In genomic region chr7:107167483-107168232, GRCh38 we compare ENCODE assay signal across 8 cellular contexts. TPM values are rescaled to one million over a fixed set of nuclear protein-coding genes. Genes with fewer than 3 reads are reported as not detected.
DNase-seq lines count a peak whose midpoint lies in the region; ATAC-seq and TF ChIP-seq lines count a peak whose summit lies in the region.

No MANE protein-coding gene starts in this region.

- ATAC-seq in omental fat pad (ENCODE audit: low FRiP score): peak; percentile 46

- peak overlapping the region; percentile 85 for H3K4me3 Mint-ChIP-seq in Caco-2 (ENCODE audit: unreplicated experiment)
- peak overlapping the region; percentile 93 for H3K4me3 Mint-ChIP-seq in activated naive CD4-positive, alpha-beta T cell treated with anti-CD3 and anti-CD28 coated beads, Interleukin-2, amount 50 U/mL, for 24 hours

- H2AFZ ChIP-seq in OCI-LY7 (ENCODE audit: low read length): peak overlapping the region; percentile 97

- no peaks in the 10 kb centered on the region for H3K36me3 ChIP-seq in Caco-2 (ENCODE audit: control insufficient read depth, insufficient read depth, low read length)
- H3K36me3 ChIP-seq in HUES48 (ENCODE audit: control insufficient read depth, insufficient read depth, low read length): no peaks in the 10 kb centered on the region
- 0 out of 2 replicates have a peak, but pooled peaks cover 4% of the 10 kb centered on the region for H3K36me3 ChIP-seq in OCI-LY7 (ENCODE audit: insufficient read depth, low read length)

- CTCF ChIA-PET in Caco-2 (lab: Charles Lee): interaction anchor here (0.7 to 2.5 kb wide), 6 partner anchors 15 to 576 kb away, joined by 3 to 12 read pairs (median 4); partner anchors contain the start of gene CBLL1
- CTCF ChIA-PET in OCI-LY7 (lab: Charles Lee; ENCODE audit: unreplicated experiment): interaction anchor here (0.5 to 0.9 kb wide), 3 partner anchors 220 to 1148 kb away, joined by 3 to 9 read pairs (median 3); no protein-coding TSS in a partner anchor

- no peaks in the 10 kb centered on the region for H3K4me1 ChIP-seq in Caco-2
- H3K4me1 ChIP-seq in HUES48 (ENCODE audit: control insufficient read depth, insufficient read depth, low read length): peaks cover 6% of the 10 kb centered on the region; the same call in 1 of the 2 replicates
- peaks cover 7% of the 10 kb centered on the region for H3K4me1 ChIP-seq in OCI-LY7 (ENCODE audit: insufficient read depth, low read length, poor library complexity, severe bottlenecking)

- H3K36me3 Mint-ChIP-seq in Caco-2 (ENCODE audit: insufficient read depth, unreplicated experiment): peaks cover 27% of the 10 kb centered on the region
- H3K36me3 Mint-ChIP-seq in activated naive CD4-positive, alpha-beta T cell treated with anti-CD3 and anti-CD28 coated beads, Interleukin-2, amount 50 U/mL, for 24 hours: peaks cover 1% of the 10 kb centered on the region

- peaks cover 27% of the 10 kb centered on the region for H3K79me2 ChIP-seq in OCI-LY7 (ENCODE audit: insufficient read depth, low read depth, low read length)

- peak overlapping the region; percentile 99 for H3K27ac ChIP-seq in HUES48 (ENCODE audit: low read depth, low read length)
- peak overlapping the region; percentile 69 for H3K27ac ChIP-seq in OCI-LY7 (ENCODE audit: low read depth, low read length, poor library complexity, severe bottlenecking)

- H4K20me1 ChIP-seq in OCI-LY7 (ENCODE audit: insufficient read depth, low read length): no peaks in the 10 kb centered on the region

- TSS peak; percentile 87 for BruUV-seq in Caco-2 (replicated peaks; lab: Mats Ljungman, UMichigan)
- no TSS peak for BruUV-seq in OCI-LY7 (replicated peaks; lab: Mats Ljungman, UMichigan)

- H3K27me3 ChIP-seq in Caco-2 (replicated peaks; ENCODE audit: control insufficient read depth, insufficient read depth, low read length): no peaks in the 10 kb centered on the region
- no peaks in the 10 kb centered on the region for H3K27me3 ChIP-seq in HUES48 (ENCODE audit: control insufficient read depth, insufficient read depth, low read length)

- H3K9ac ChIP-seq in HUES48 (ENCODE audit: low read depth, low read length): peak overlapping the region; percentile 77

- H3K4me1 Mint-ChIP-seq in Caco-2 (ENCODE audit: low read depth, unreplicated experiment): peaks cover 6% of the 10 kb centered on the region
- H3K4me1 Mint-ChIP-seq in activated naive CD4-positive, alpha-beta T cell treated with anti-CD3 and anti-CD28 coated beads, Interleukin-2, amount 50 U/mL, for 24 hours: peaks cover 35% of the 10 kb centered on the region

- peak overlapping the region; percentile 98 for H3K4me2 ChIP-seq in OCI-LY7 (ENCODE audit: low read length)

- TF ChIP-seq CTCF in Caco-2 (IDR thresholded peaks at IDR 0.05; ENCODE audit: insufficient read depth in 1 of 2, low read depth in 1 of 2, low read length in 1 of 2, severe bottlenecking in 1 of 2, unreplicated experiment in 1 of 2) (peak; percentile 39 to 40), OCI-LY7 (conservative IDR thresholded peaks at IDR 0.05; ENCODE audit: low read length) (peak; percentile 70), omental fat pad (IDR thresholded peaks at IDR 0.05) (peak in 1 of 3 donors; percentile 58)

- no peaks in the 10 kb centered on the region for H3K27me3 Mint-ChIP-seq in Caco-2 (ENCODE audit: insufficient read depth, unreplicated experiment)
- H3K27me3 Mint-ChIP-seq in activated naive CD4-positive, alpha-beta T cell treated with anti-CD3 and anti-CD28 coated beads, Interleukin-2, amount 50 U/mL, for 24 hours: no peaks in the 10 kb centered on the region

- H3K9me2 ChIP-seq in OCI-LY7 (ENCODE audit: insufficient read depth, low read length): no peaks in the 10 kb centered on the region

- peak overlapping the region; percentile 61 for H3K4me3 ChIP-seq in Caco-2 (ENCODE audit: low read depth, low read length)
- peak overlapping the region; percentile 74 for H3K4me3 ChIP-seq in HUES48 (ENCODE audit: low read depth, low read length)
- H3K4me3 ChIP-seq in OCI-LY7 (ENCODE audit: low read depth, low read length, poor library complexity, severe bottlenecking): peak overlapping the region; percentile 75

- H3K9me3 ChIP-seq in Caco-2 (no peaks in the 10 kb centered on the region), HUES48 (ENCODE audit: control insufficient read depth, insufficient read depth, low read length) (no peaks in the 10 kb centered on the region), OCI-LY7 (ENCODE audit: low read length) (no peaks in the 10 kb centered on the region)

- intact Hi-C loops in Caco-2 (cut with micrococcal nuclease; ENCODE audit: unreplicated experiment): loop anchor here (1.0 to 10.0 kb wide), 5 partner anchors 15 to 883 kb away; partner anchors contain the start of gene NAMPT
- intact Hi-C loops in OCI-LY7 (cut with micrococcal nuclease; ENCODE audit: unreplicated experiment): loop anchor here (1.0 to 10.0 kb wide), 6 partner anchors 75 to 883 kb away; partner anchors contain the start of gene NAMPT

- DNase-seq in Caco-2 (peak; percentile 47 to 51), OCI-LY7 (ENCODE audit: low spot score) (peak; percentile 72), globus pallidus (ENCODE audit: low spot score) (peak; percentile 81), omental fat pad (ENCODE audit: low spot score) (peak; percentile 54), GM19238 (ENCODE audit: insufficient read length, low spot score) (no peak)
- DNase-seq in activated effector memory CD4-positive, alpha-beta T cell treated with Interleukin-2 at 50 U/mL for 16 hours: no peak

- peak overlapping the region; percentile 93 for H3K27ac Mint-ChIP-seq in Caco-2 (ENCODE audit: unreplicated experiment)
- H3K27ac Mint-ChIP-seq in activated naive CD4-positive, alpha-beta T cell treated with anti-CD3 and anti-CD28 coated beads, Interleukin-2, amount 50 U/mL, for 24 hours: peak overlapping the region; percentile 99

- no peaks in the 10 kb centered on the region for H3K9me3 Mint-ChIP-seq in Caco-2 (ENCODE audit: unreplicated experiment)
- no peaks in the 10 kb centered on the region for H3K9me3 Mint-ChIP-seq in activated naive CD4-positive, alpha-beta T cell treated with anti-CD3 and anti-CD28 coated beads, Interleukin-2, amount 50 U/mL, for 24 hours

- POLR2A ChIA-PET in Caco-2 (lab: Charles Lee) (interaction anchor here (0.5 to 1.3 kb wide), 4 partner anchors 16 to 413 kb away, joined by 3 to 7 read pairs (median 4); no protein-coding TSS in a partner anchor), OCI-LY7 (lab: Charles Lee) (interaction anchor here (0.6 to 1.9 kb wide), 20 partner anchors 14 to 627 kb away, joined by 3 to 9 read pairs (median 4); no protein-coding TSS in a partner anchor)

RNA-seq across cellular contexts. Expression of gene HBP1, which starts 1.1 kb away (rescaled TPM):
- total RNA-seq in Caco-2 (2022): 24.2 and 25.5 TPM in 2 replicates
- total RNA-seq in OCI-LY7 (2014; rRNA removed; shearing (Covaris generic)): 9.3 and 10.9 TPM in 2 replicates
- total RNA-seq in OCI-LY7 (2022): 18.1 and 21.7 TPM in 2 replicates
- total RNA-seq in omental fat pad: 100 to 1,000 TPM in 2 of 4 donors, 10 to 100 TPM in 2; 92.2 to 153 (median 114) TPM

Comparison
In these comparisons a context has a peak if more than half of its experiments do, and no peak if none do; other contexts are left out.
1. DNase-seq: peak in Caco-2 (2 of 2), OCI-LY7 (single experiment), globus pallidus (single experiment) and omental fat pad (single experiment); none in activated effector memory CD4-positive, alpha-beta T cell treated with Interleukin-2 at 50 U/mL for 16 hours (single experiment) and GM19238 (single experiment).
2. Peak in every context shown above with its lines, with median percentiles within 50 percentile points of each other: H3K4me3 ChIP-seq.